24 cellular contexts compared by ENCODE assay signal in the genomic region with DNA sequence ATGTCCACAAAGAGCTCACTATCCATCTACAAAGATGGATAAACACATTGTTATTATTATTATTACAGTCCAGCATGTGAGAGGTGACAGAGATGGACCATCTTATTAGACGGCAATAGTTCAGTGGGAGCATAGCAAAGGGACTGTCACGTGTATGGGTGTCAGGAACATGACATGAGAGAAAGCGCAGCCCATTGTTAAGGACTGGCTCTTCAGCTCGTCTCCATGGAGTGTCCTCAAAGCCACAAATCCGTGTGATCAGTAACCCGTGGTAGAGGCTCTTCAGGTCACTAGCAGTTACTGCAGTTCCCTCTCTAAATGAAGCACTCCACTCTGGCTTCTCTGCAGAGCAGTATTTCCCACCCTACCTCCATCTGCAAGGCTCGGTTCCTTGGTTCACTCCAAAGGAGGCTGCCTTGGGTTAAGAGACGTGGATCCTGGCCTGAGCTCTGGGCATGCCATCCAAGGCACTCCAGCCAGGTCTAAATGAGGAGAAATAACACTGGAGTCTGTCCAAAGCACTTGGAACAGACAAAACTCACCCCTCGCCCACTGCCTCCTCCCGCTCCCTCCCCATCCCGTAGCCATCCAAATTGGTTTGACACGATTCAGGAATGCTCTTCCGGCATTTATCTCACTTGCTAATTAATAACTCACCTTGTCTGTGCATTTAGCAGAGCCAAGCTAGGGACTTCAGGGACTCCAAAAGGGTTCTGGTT.
"Had no signal": no experiment of that assay in that cellular context is flagged by ENCODE, and none has a peak within 500 bp of the region (broad histone marks: within the 10 kb centered on the region; RNA-seq: fewer than 3 reads in every experiment).

No MANE protein-coding gene starts in this region.

- H3K27ac ChIP-seq: breast epithelium, colonic mucosa, dorsolateral prefrontal cortex, esophagus squamous epithelium, gastrocnemius medialis, sigmoid colon, testis had no signal

- H3K36me3 ChIP-seq: breast epithelium, colonic mucosa, esophagus squamous epithelium, gastrocnemius medialis, sigmoid colon had no signal

- H3K4me1 ChIP-seq: gastrocnemius medialis had no signal

- H3K27me3 ChIP-seq: breast epithelium, colonic mucosa, dorsolateral prefrontal cortex, esophagus squamous epithelium, gastrocnemius medialis, sigmoid colon, testis had no signal

- DNase-seq: activated CD4-positive, alpha-beta memory T cell treated with anti-CD3 and anti-CD28 coated beads, Interleukin-2, amount 10 ng/mL, durations not matched to agents 7 days and 5 days; activated CD4-positive, alpha-beta T cell treated with anti-CD3 and anti-CD28 coated beads, Interleukin-2, amount 10 ng/mL, durations not matched to agents 24 days and 14 days; activated effector memory CD4-positive, alpha-beta T cell treated with Interleukin-2 at 50 U/mL for 16 hours; activated naive CD4-positive, alpha-beta T cell treated with anti-CD3 and anti-CD28 coated beads for 36 hours; activated naive CD8-positive, alpha-beta T cell treated with anti-CD3 and anti-CD28 coated beads, Interleukin-2, amount 10 ng/mL, durations not matched to agents 7 days and 5 days; activated T-cell treated with anti-CD3 and anti-CD28 coated beads, Interleukin-2, amount 50 U/mL, for 72 hours; amniotic stem cell; colonic mucosa; dorsolateral prefrontal cortex; esophagus squamous epithelium; gastrocnemius medialis; islet precursor cell; naive B cell; occipital lobe; sigmoid colon; stimulated activated CD4-positive, alpha-beta T cell treated with anti-CD3 and anti-CD28 coated beads, Interleukin-15, amount 100 ng/mL, for 24 hours; stimulated activated CD4-positive, alpha-beta T cell treated with anti-CD3 and anti-CD28 coated beads, Interleukin-2, amount 100 ng/mL, for 48 hours; stimulated activated CD8-positive, alpha-beta memory T cell treated with anti-CD3 and anti-CD28 coated beads, Interleukin-4, amount 100 ng/mL, for 48 hours; stimulated activated naive B cell treated with anti-CD40 and anti-IgM and Interleukin-4, amounts not matched to agents 10 μg/mL and 1 μg/mL and 100 μg/mL, for 72 hours; T-helper 17 cell had no signal

- ATAC-seq: activated T-cell treated with anti-CD3 and anti-CD28 coated beads, Interleukin-2, amount 50 U/mL, for 72 hours; gastrocnemius medialis; stimulated activated naive B cell treated with anti-CD40 and anti-IgM and Interleukin-4, amounts not matched to agents 10 μg/mL and 1 μg/mL and 100 μg/mL, for 72 hours; T-helper 17 cell had no signal

- H3K4me3 ChIP-seq: breast epithelium, colonic mucosa, dorsolateral prefrontal cortex, esophagus squamous epithelium, gastrocnemius medialis, lung, sigmoid colon, smooth muscle cell, testis had no signal

- H3K9me3 ChIP-seq: breast epithelium, colonic mucosa, esophagus squamous epithelium, gastrocnemius medialis, sigmoid colon, testis had no signal
